Comparison of ENCODE assay signal across 14 cellular contexts in genomic region chrX:46635186-46635585, GRCh38.
DNase-seq lines count a peak whose midpoint lies in the region; ATAC-seq, FAIRE-seq and TF ChIP-seq lines count a peak whose summit lies in the region.
"Had no signal": no experiment of that assay in that cellular context is flagged by ENCODE, and none has a peak within 500 bp of the region (broad histone marks: within the 10 kb centered on the region; RNA-seq: fewer than 3 reads in every experiment).

No MANE protein-coding gene starts in this region.

- POLR2A ChIA-PET in activated CD8-positive, alpha-beta T cell treated with anti-CD3 and anti-CD28 coated beads for 36 hours (lab: Charles Lee): interaction anchor here (0.7 kb wide), 1 partner anchor 486 kb away, joined by 3 read pairs; no protein-coding TSS in a partner anchor
- POLR2A ChIA-PET in GM12878 (lab: Charles Lee): no interaction called here

- no peaks in the 10 kb centered on the region for H3K9me3 Mint-ChIP-seq in activated T-cell treated with anti-CD3 and anti-CD28 coated beads, Interleukin-2, amount 50 U/mL, for 72 hours
- H3K9me3 Mint-ChIP-seq in activated CD8-positive, alpha-beta T cell treated with anti-CD3 and anti-CD28 coated beads for 36 hours: no peaks in the 10 kb centered on the region
- no peaks in the 10 kb centered on the region for H3K9me3 Mint-ChIP-seq in stimulated activated naive CD8-positive, alpha-beta T cell treated with anti-CD3 and anti-CD28 coated beads, Interleukin-15, Interleukin-2, amounts not matched to agents 100 ng/mL and 50 ng/mL, for 24 hours
- H3K9me3 Mint-ChIP-seq: CD8-positive, alpha-beta memory T cell had no signal

- ATAC-seq in activated T-cell treated with anti-CD3 and anti-CD28 coated beads, Interleukin-2, amount 50 U/mL, for 72 hours (replicated peaks in 1 of 2): peak; percentile 42 to 60
- ATAC-seq in activated CD8-positive, alpha-beta T cell treated with anti-CD3 and anti-CD28 coated beads for 36 hours: peak; percentile 53
- ATAC-seq in GM12878: no peak

- H3K4me2 ChIP-seq in GM12878 (ENCODE audit: control insufficient read depth, insufficient read depth): no peak overlapping the region; the same call in 1 of the 2 replicates

- TF ChIP-seq POLR2A in GM12878 (IDR thresholded peaks at IDR 0.05; ENCODE audit: low read depth, low read length): no peak

- H3K4me3 ChIP-seq in GM12878: no peak overlapping the region
- H3K4me3 ChIP-seq: HAP-1, MG63 had no signal

- CTCF ChIA-PET in activated CD8-positive, alpha-beta T cell treated with anti-CD3 and anti-CD28 coated beads for 36 hours (lab: Charles Lee): no interaction called here
- CTCF ChIA-PET in GM12878 (lab: Yijun Ruan, JAX): interaction anchor here (0.7 to 1.4 kb wide), 3 partner anchors 13 to 97 kb away, joined by 3 to 5 read pairs (median 3); no protein-coding TSS in a partner anchor

- no peak for TF ChIP-seq CTCF in activated CD8-positive, alpha-beta T cell treated with anti-CD3 and anti-CD28 coated beads for 36 hours (IDR thresholded peaks at IDR 0.05)
- TF ChIP-seq CTCF in GM12878 (IDR thresholded peaks at IDR 0.05 in 2 of 3, conservative IDR thresholded peaks at IDR 0.05 in 1 of 3; ENCODE audit: control insufficient read depth in 2 of 3, extremely low read depth in 1 of 3, insufficient read depth in 1 of 3, low read depth in 3 of 3, low read length in 3 of 3): no peak

- RAD21 ChIA-PET in GM12878 (lab: Charles Lee; ENCODE audit: unreplicated experiment): interaction anchor here (0.8 to 2.6 kb wide), 3 partner anchors 9 to 73 kb away, joined by 3 to 8 read pairs (median 6); no protein-coding TSS in a partner anchor

- H2AFZ ChIP-seq in GM12878 (ENCODE audit: control insufficient read depth, low read depth, low read length): no peak overlapping the region

- peak overlapping the region; percentile 22 for H3K27ac ChIP-seq in GM12878 (ENCODE audit: control insufficient read depth, insufficient read depth)

- H3K79me2 ChIP-seq in GM12878 (ENCODE audit: control insufficient read depth, insufficient read depth, low read length): no peaks in the 10 kb centered on the region

- H3K4me1 Mint-ChIP-seq in activated T-cell treated with anti-CD3 and anti-CD28 coated beads, Interleukin-2, amount 50 U/mL, for 72 hours (ENCODE audit: low read depth): peaks cover 29% of the 10 kb centered on the region
- H3K4me1 Mint-ChIP-seq in activated CD8-positive, alpha-beta T cell treated with anti-CD3 and anti-CD28 coated beads for 36 hours (ENCODE audit: low read depth): peaks cover 37% of the 10 kb centered on the region
- peaks cover 52% of the 10 kb centered on the region for H3K4me1 Mint-ChIP-seq in stimulated activated naive CD8-positive, alpha-beta T cell treated with anti-CD3 and anti-CD28 coated beads, Interleukin-15, Interleukin-2, amounts not matched to agents 100 ng/mL and 50 ng/mL, for 24 hours (ENCODE audit: low read depth)

- DNase-seq in activated T-cell treated with anti-CD3 and anti-CD28 coated beads, Interleukin-2, amount 50 U/mL, for 72 hours: no peak
- no peak for DNase-seq in activated T-cell treated with anti-CD3 and anti-CD28 coated beads, Interleukin-2, amount 50 U/mL, for 1 hour
- DNase-seq in activated CD8-positive, alpha-beta T cell treated with anti-CD3 and anti-CD28 coated beads for 36 hours: no peak
- DNase-seq in GM12878 (ENCODE audit: low read depth, low spot score): no peak
- no peak for DNase-seq in NCI-H1092 treated with DMSO at 0.1 percent for 48 hours (lab: John Stamatoyannopoulos, UW)
- DNase-seq in NCI-H1417 treated with DMSO at 0.1 percent for 48 hours (lab: John Stamatoyannopoulos, UW): no peak
- DNase-seq: CD8-positive, alpha-beta memory T cell; DND-41; GDM1; MG63; NCI-H1930; NCI-H510A treated with DMSO at 0.1 percent for 48 hours had no signal

- no peak for FAIRE-seq in GM12878 (lab: Jason Lieb, UNC)

- 49% methylated on average over 2 of the region's 2 CpGs for WGBS in GM12878 (ENCODE audit: insufficient coverage, insufficient replicate concordance, low lambda C conversion rate, missing lambda C conversion rate)

- intact Hi-C loops in activated CD8-positive, alpha-beta T cell treated with anti-CD3 and anti-CD28 coated beads for 36 hours (cut with micrococcal nuclease): no loop called here
- intact Hi-C loops in GM12878 (cut with micrococcal nuclease; ENCODE audit: unreplicated experiment): no loop called here

- BruUV-seq in GM12878 (replicated peaks; lab: Mats Ljungman, UMichigan): no TSS peak

- TF ChIP-seq RAD21 in GM12878 (IDR thresholded peaks at IDR 0.05; ENCODE audit: insufficient read depth, low read depth, low read length): no peak

- in situ Hi-C loops in GM12878 (cut with MboI): loop anchor here (5.0 kb wide), 1 partner anchor 77 kb away; no protein-coding TSS in a partner anchor

- H4K20me1 ChIP-seq in GM12878 (ENCODE audit: control insufficient read depth, insufficient read depth): no peaks in the 10 kb centered on the region

- H3K27me3 ChIP-seq in GM12878 (replicated peaks in 1 of 2; ENCODE audit: control insufficient read depth in 2 of 2, insufficient read depth in 2 of 2, low read length in 1 of 2): no peaks in the 10 kb centered on the region
- H3K27me3 ChIP-seq: MG63 had no signal

- SMC1A ChIA-PET in GM12878 (lab: Charles Lee; ENCODE audit: uncharacterized antibody, unreplicated experiment): interaction anchor here (1.0 to 2.5 kb wide), 6 partner anchors 10 to 69 kb away, joined by 3 to 10 read pairs (median 4); no protein-coding TSS in a partner anchor

- H3K9ac ChIP-seq in GM12878 (ENCODE audit: control insufficient read depth, insufficient read depth, low read length): no peak overlapping the region

- H3K9me3 ChIP-seq in GM12878 (replicated peaks; ENCODE audit: control insufficient read depth, insufficient read depth, low read length): no peaks in the 10 kb centered on the region
- H3K9me3 ChIP-seq: HAP-1, MG63 had no signal

- H3K27me3 Mint-ChIP-seq in activated T-cell treated with anti-CD3 and anti-CD28 coated beads, Interleukin-2, amount 50 U/mL, for 72 hours (ENCODE audit: low read depth): peaks cover 22% of the 10 kb centered on the region
- no peaks in the 10 kb centered on the region for H3K27me3 Mint-ChIP-seq in activated CD8-positive, alpha-beta T cell treated with anti-CD3 and anti-CD28 coated beads for 36 hours
- H3K27me3 Mint-ChIP-seq in stimulated activated naive CD8-positive, alpha-beta T cell treated with anti-CD3 and anti-CD28 coated beads, Interleukin-15, Interleukin-2, amounts not matched to agents 100 ng/mL and 50 ng/mL, for 24 hours: peaks cover 4% of the 10 kb centered on the region

- TF ChIP-seq EP300 in GM12878 (IDR thresholded peaks at IDR 0.05; ENCODE audit: borderline replicate concordance in 1 of 2, control insufficient read depth in 1 of 2, low read depth in 2 of 2, low read length in 2 of 2): no peak

- H3K36me3 ChIP-seq in GM12878 (ENCODE audit: control insufficient read depth in 2 of 2, insufficient read depth in 2 of 2, low read length in 1 of 2): no peaks in the 10 kb centered on the region; a peak in 1 of 4 replicates
- H3K36me3 ChIP-seq: HAP-1, MG63 had no signal

- H3K4me1 ChIP-seq in GM12878 (ENCODE audit: control insufficient read depth, insufficient read depth, low read length): peaks cover 34% of the 10 kb centered on the region

- peaks cover 3 to 5% of the 10 kb centered on the region in 2 donors for H3K36me3 Mint-ChIP-seq in activated T-cell treated with anti-CD3 and anti-CD28 coated beads, Interleukin-2, amount 50 U/mL, for 72 hours (ENCODE audit: insufficient read depth in 2 of 2)
- H3K36me3 Mint-ChIP-seq in activated CD8-positive, alpha-beta T cell treated with anti-CD3 and anti-CD28 coated beads for 36 hours (ENCODE audit: low read depth): peaks cover 19% of the 10 kb centered on the region
- peaks cover 33% of the 10 kb centered on the region for H3K36me3 Mint-ChIP-seq in stimulated activated naive CD8-positive, alpha-beta T cell treated with anti-CD3 and anti-CD28 coated beads, Interleukin-15, Interleukin-2, amounts not matched to agents 100 ng/mL and 50 ng/mL, for 24 hours (ENCODE audit: low read depth)

- peak overlapping the region; percentile 18 to 82 for H3K4me3 Mint-ChIP-seq in activated T-cell treated with anti-CD3 and anti-CD28 coated beads, Interleukin-2, amount 50 U/mL, for 72 hours
- no peak overlapping the region for H3K4me3 Mint-ChIP-seq in activated CD8-positive, alpha-beta T cell treated with anti-CD3 and anti-CD28 coated beads for 36 hours
- H3K4me3 Mint-ChIP-seq in stimulated activated naive CD8-positive, alpha-beta T cell treated with anti-CD3 and anti-CD28 coated beads, Interleukin-15, Interleukin-2, amounts not matched to agents 100 ng/mL and 50 ng/mL, for 24 hours: peak overlapping the region; percentile 21

- H3K27ac Mint-ChIP-seq in activated T-cell treated with anti-CD3 and anti-CD28 coated beads, Interleukin-2, amount 50 U/mL, for 72 hours: peak overlapping the region; percentile 87
- H3K27ac Mint-ChIP-seq in activated CD8-positive, alpha-beta T cell treated with anti-CD3 and anti-CD28 coated beads for 36 hours: peak overlapping the region; percentile 26
- H3K27ac Mint-ChIP-seq in stimulated activated naive CD8-positive, alpha-beta T cell treated with anti-CD3 and anti-CD28 coated beads, Interleukin-15, Interleukin-2, amounts not matched to agents 100 ng/mL and 50 ng/mL, for 24 hours: peak overlapping the region; percentile 61

TF ChIP-seq in GM12878, 131 proteins besides CTCF, POLR2A, EP300 and RAD21 (continues in another document):
- no peak for TF ChIP-seq TBL1XR1 (IDR thresholded peaks at IDR 0.05; ENCODE audit: low read depth, low read length)
- no peak for TF ChIP-seq KLF5 (IDR thresholded peaks at IDR 0.05; ENCODE audit: partially characterized antibody)
- no peak for TF ChIP-seq TCF12 (IDR thresholded peaks at IDR 0.05; ENCODE audit: low read depth, low read length)
- TF ChIP-seq HDAC2 (IDR thresholded peaks at IDR 0.05): no peak
- TF ChIP-seq ZBTB33 (IDR thresholded peaks at IDR 0.05): no peak

Comparison
In these comparisons a context has a peak if more than half of its experiments do, and no peak if none do; other contexts are left out.
1. H3K27ac Mint-ChIP-seq: peak in every context shown above with its lines; median percentile 87 in activated T-cell treated with anti-CD3 and anti-CD28 coated beads, Interleukin-2, amount 50 U/mL, for 72 hours; 61 in stimulated activated naive CD8-positive, alpha-beta T cell treated with anti-CD3 and anti-CD28 coated beads, Interleukin-15, Interleukin-2, amounts not matched to agents 100 ng/mL and 50 ng/mL, for 24 hours; 26 in activated CD8-positive, alpha-beta T cell treated with anti-CD3 and anti-CD28 coated beads for 36 hours.